Comparison of ENCODE assay signal across 25 cellular contexts in genomic region chr4:94571720-94572119, GRCh38.
"Had no signal": no experiment of that assay in that cellular context is flagged by ENCODE, and none has a peak within 500 bp of the region (broad histone marks: within the 10 kb centered on the region; RNA-seq: fewer than 3 reads in every experiment).

No MANE protein-coding gene starts in this region.

- H3K27me3 Mint-ChIP-seq: activated CD4-positive, alpha-beta memory T cell treated with anti-CD3 and anti-CD28 coated beads, Interleukin-2, amount 10 ng/mL, durations not matched to agents 7 days and 5 days; activated CD4-positive, alpha-beta T cell treated with anti-CD3 and anti-CD28 coated beads, Interleukin-2, amount 10 ng/mL, durations not matched to agents 24 days and 14 days; activated naive CD4-positive, alpha-beta T cell treated with anti-CD3 and anti-CD28 coated beads, Interleukin-2, amount 10 ng/mL, durations not matched to agents 7 days and 5 days; dendritic cell treated with granulocyte-macrophage colony-stimulating factor and Interleukin-4, amounts not matched to agents 40 ng/mL and 50 ng/mL, for 4 days; type B pancreatic cell had no signal

- H3K4me3 ChIP-seq: body of pancreas, hepatocyte, left ventricle myocardium inferior, thoracic aorta, vagina had no signal

- H3K9me3 Mint-ChIP-seq: activated CD4-positive, alpha-beta memory T cell treated with anti-CD3 and anti-CD28 coated beads, Interleukin-2, amount 10 ng/mL, durations not matched to agents 7 days and 5 days; activated CD4-positive, alpha-beta T cell treated with anti-CD3 and anti-CD28 coated beads, Interleukin-2, amount 10 ng/mL, durations not matched to agents 24 days and 14 days; activated naive CD4-positive, alpha-beta T cell treated with anti-CD3 and anti-CD28 coated beads, Interleukin-2, amount 10 ng/mL, durations not matched to agents 7 days and 5 days; activated T-cell treated with anti-CD3 and anti-CD28 coated beads, Interleukin-2, amount 50 U/mL, for 72 hours; dendritic cell treated with granulocyte-macrophage colony-stimulating factor and Interleukin-4, amounts not matched to agents 40 ng/mL and 50 ng/mL, for 4 days; mesothelial cell of epicardium; natural killer cell; T-helper 2 cell treated with Interferon-gamma antibody and Interleukin-4, amounts not matched to agents 5 μg/mL and 100 μg/mL, for 36 hours; type B pancreatic cell had no signal

- H3K27me3 ChIP-seq: body of pancreas, hepatocyte, vagina had no signal

- H3K27ac Mint-ChIP-seq: activated CD4-positive, alpha-beta memory T cell treated with anti-CD3 and anti-CD28 coated beads, Interleukin-2, amount 10 ng/mL, durations not matched to agents 7 days and 5 days; activated CD4-positive, alpha-beta T cell treated with anti-CD3 and anti-CD28 coated beads, Interleukin-2, amount 10 ng/mL, durations not matched to agents 24 days and 14 days; activated naive CD4-positive, alpha-beta T cell treated with anti-CD3 and anti-CD28 coated beads, Interleukin-2, amount 10 ng/mL, durations not matched to agents 7 days and 5 days; activated T-cell treated with anti-CD3 and anti-CD28 coated beads, Interleukin-2, amount 50 U/mL, for 72 hours; dendritic cell treated with granulocyte-macrophage colony-stimulating factor and Interleukin-4, amounts not matched to agents 40 ng/mL and 50 ng/mL, for 4 days; mesothelial cell of epicardium; natural killer cell; T-helper 2 cell treated with Interferon-gamma antibody and Interleukin-4, amounts not matched to agents 5 μg/mL and 100 μg/mL, for 36 hours; type B pancreatic cell had no signal

- ATAC-seq: activated CD4-positive, CD25-positive, alpha-beta regulatory T cell treated with anti-CD3 and anti-CD28 coated beads, Interleukin-2, amount 50 U/mL, for 24 hours; activated T-cell treated with anti-CD3 and anti-CD28 coated beads, Interleukin-2, amount 50 U/mL, for 72 hours; body of pancreas; esophagus mucosa; natural killer cell had no signal

- DNase-seq: activated CD4-positive, alpha-beta memory T cell treated with anti-CD3 and anti-CD28 coated beads, Interleukin-2, amount 10 ng/mL, durations not matched to agents 7 days and 5 days; activated CD4-positive, alpha-beta T cell treated with anti-CD3 and anti-CD28 coated beads, Interleukin-2, amount 10 ng/mL, durations not matched to agents 24 days and 14 days; activated effector memory CD4-positive, alpha-beta T cell treated with Interleukin-2 at 50 U/mL for 16 hours; activated naive CD4-positive, alpha-beta T cell treated with anti-CD3 and anti-CD28 coated beads, Interleukin-2, amount 10 ng/mL, durations not matched to agents 7 days and 5 days; activated T-cell treated with anti-CD3 and anti-CD28 coated beads, Interleukin-2, amount 50 U/mL, for 72 hours; body of pancreas; effector memory CD4-positive, alpha-beta T cell; glutamatergic neuron; kidney glomerular epithelial cell; left ventricle myocardium inferior; mammary epithelial cell; natural killer cell; stimulated activated CD4-positive, alpha-beta T cell treated with anti-CD3 and anti-CD28 coated beads, Interleukin-2, amount 100 ng/mL, for 48 hours; stimulated activated CD8-positive, alpha-beta memory T cell treated with anti-CD3 and anti-CD28 coated beads, Interleukin-4, amount 100 ng/mL, for 48 hours; stimulated activated naive CD4-positive, alpha-beta T cell had no signal

- H3K36me3 Mint-ChIP-seq: activated naive CD4-positive, alpha-beta T cell treated with anti-CD3 and anti-CD28 coated beads, Interleukin-2, amount 10 ng/mL, durations not matched to agents 7 days and 5 days had no signal

- H3K36me3 ChIP-seq: thoracic aorta had no signal

- H3K27ac ChIP-seq: body of pancreas, hepatocyte, left ventricle myocardium inferior, thoracic aorta, vagina, VCaP had no signal

- H3K9me3 ChIP-seq: body of pancreas, left ventricle myocardium inferior, thoracic aorta, vagina had no signal

- H3K4me3 Mint-ChIP-seq: activated CD4-positive, alpha-beta memory T cell treated with anti-CD3 and anti-CD28 coated beads, Interleukin-2, amount 10 ng/mL, durations not matched to agents 7 days and 5 days; activated CD4-positive, alpha-beta T cell treated with anti-CD3 and anti-CD28 coated beads, Interleukin-2, amount 10 ng/mL, durations not matched to agents 24 days and 14 days; activated naive CD4-positive, alpha-beta T cell treated with anti-CD3 and anti-CD28 coated beads, Interleukin-2, amount 10 ng/mL, durations not matched to agents 7 days and 5 days; activated T-cell treated with anti-CD3 and anti-CD28 coated beads, Interleukin-2, amount 50 U/mL, for 72 hours; dendritic cell treated with granulocyte-macrophage colony-stimulating factor and Interleukin-4, amounts not matched to agents 40 ng/mL and 50 ng/mL, for 4 days; mesothelial cell of epicardium; natural killer cell; T-helper 2 cell treated with Interferon-gamma antibody and Interleukin-4, amounts not matched to agents 5 μg/mL and 100 μg/mL, for 36 hours; type B pancreatic cell had no signal
